ENCODE assay signal across 8 cellular contexts in genomic region chr2:102619414-102620319, GRCh38. TPM values are rescaled to one million over a fixed set of nuclear protein-coding genes. Genes with fewer than 3 reads are reported as not detected.
DNase-seq lines count a peak whose midpoint lies in the region; ATAC-seq, FAIRE-seq and TF ChIP-seq lines count a peak whose summit lies in the region.

SLC9A2 (plus strand) TSS chr2:102619553; CDS start chr2:102619849, 296 bp downstream.

- H3K36me3 ChIP-seq in mucosa of descending colon (ENCODE audit: low read depth): no peaks in the 10 kb centered on the region
- H3K36me3 ChIP-seq in upper lobe of left lung: no peaks in the 10 kb centered on the region

- no peak for TF ChIP-seq EP300 in upper lobe of left lung (IDR thresholded peaks at IDR 0.05)

- DNase-seq in activated CD4-positive, CD25-positive, alpha-beta regulatory T cell treated with anti-CD3 and anti-CD28 coated beads, Interleukin-2, amount 50 U/mL, for 72 hours: no peak
- DNase-seq in SK-N-DZ (ENCODE audit: low spot score): peak; percentile 11
- DNase-seq in effector memory CD8-positive, alpha-beta T cell: no peak
- peak; percentile 55 to 81 (median 71) for DNase-seq in mucosa of descending colon
- peak; percentile 27 to 90 for DNase-seq in upper lobe of left lung
- DNase-seq in H54 (ENCODE audit: insufficient read length, low spot score): no peak
- no peak for DNase-seq in hepatic stellate cell (ENCODE audit: low spot score)

- H3K9me3 ChIP-seq in mucosa of descending colon (no peaks in the 10 kb centered on the region), upper lobe of left lung (no peaks in the 10 kb centered on the region)

- peaks cover 17% of the 10 kb centered on the region for H3K4me1 ChIP-seq in mucosa of descending colon (ENCODE audit: low read depth)
- H3K4me1 ChIP-seq in upper lobe of left lung: peaks cover 16 to 22% (median 18%) of the 10 kb centered on the region in 4 donors

- peaks cover 0 to 27% (median 8%) of the 10 kb centered on the region in 4 donors for H3K27me3 ChIP-seq in upper lobe of left lung

- H3K27ac Mint-ChIP-seq in effector memory CD8-positive, alpha-beta T cell: no peak within 1 kb of the TSS

- no peak for FAIRE-seq in H54 (lab: Jason Lieb, UNC)

- H3K4me3 Mint-ChIP-seq in effector memory CD8-positive, alpha-beta T cell: peak within 1 kb of the TSS; percentile 61 to 76

- TF ChIP-seq CTCF in mucosa of descending colon (IDR thresholded peaks at IDR 0.05) (no peak), upper lobe of left lung (IDR thresholded peaks at IDR 0.05) (no peak)

- TF ChIP-seq POLR2A in upper lobe of left lung (IDR thresholded peaks at IDR 0.05) (no peak), H54 (IDR thresholded peaks at IDR 0.05; ENCODE audit: low read depth, low read length) (no peak)

- intact Hi-C loops in mucosa of descending colon (cut with DNase I, micrococcal nuclease): no loop called here

- no peaks in the 10 kb centered on the region for H3K36me3 Mint-ChIP-seq in effector memory CD8-positive, alpha-beta T cell (ENCODE audit: insufficient read depth)

- H3K4me1 Mint-ChIP-seq in effector memory CD8-positive, alpha-beta T cell (ENCODE audit: low read depth in 2 of 2): peaks cover 8 to 11% of the 10 kb centered on the region in 2 donors

- H3K27me3 Mint-ChIP-seq in effector memory CD8-positive, alpha-beta T cell: peaks cover 73% of the 10 kb centered on the region in 2 donors

- H3K4me3 ChIP-seq in mucosa of descending colon (peak within 1 kb of the TSS; percentile 64), upper lobe of left lung (peak within 1 kb of the TSS; percentile 40 to 60 (median 54))

- WGBS in upper lobe of left lung, 2 donors: 13 to 17% methylated on average over 4 to 16 of the region's 85 CpGs

- no peaks in the 10 kb centered on the region for H3K9me3 Mint-ChIP-seq in effector memory CD8-positive, alpha-beta T cell

- H3K27ac ChIP-seq in upper lobe of left lung: no peak within 1 kb of the TSS

- ATAC-seq in activated CD4-positive, CD25-positive, alpha-beta regulatory T cell treated with anti-CD3 and anti-CD28 coated beads, Interleukin-2, amount 50 U/mL, for 24 hours: peak; percentile 22 to 42
- ATAC-seq in effector memory CD8-positive, alpha-beta T cell (replicated peaks): peak; percentile 20
- ATAC-seq in mucosa of descending colon (peak; percentile 74), upper lobe of left lung (ENCODE audit: low FRiP score in 2 of 2) (peak; percentile 38 to 73)

RNA-seq across cellular contexts. Expression of gene SLC9A2, which starts in this region (rescaled TPM):
- polyA plus RNA-seq in SK-N-DZ (2014; cell fraction: cytosol; rRNA removed): not detected in 2 replicates
- polyA plus RNA-seq in SK-N-DZ (2014; cell fraction: nucleus; rRNA removed): 0.04 TPM in 1 of 2 replicates, not detected in the other
- 10 to 100 TPM; 32.2 to 92.9 (median 67.1) TPM for total RNA-seq in mucosa of descending colon
- total RNA-seq in upper lobe of left lung: 1 to 10 TPM in 1 of 6 donors, under 1 TPM in 3, not detected in 2; 0.30 to 1.1 (median 0.38) TPM

Comparison
In these comparisons a context has a peak if more than half of its experiments do, and no peak if none do; other contexts are left out.
1. RNA of gene SLC9A2 (total RNA-seq): 32.2 to 92.9 TPM in mucosa of descending colon; 0.30 to 1.1 TPM in upper lobe of left lung; every median in the first group is over 10 times any median in the second.
2. ATAC-seq: peak in every context shown above with its lines; median percentile 74 in mucosa of descending colon; 56 in upper lobe of left lung; 32 in activated CD4-positive, CD25-positive, alpha-beta regulatory T cell treated with anti-CD3 and anti-CD28 coated beads, Interleukin-2, amount 50 U/mL, for 24 hours; 20 in effector memory CD8-positive, alpha-beta T cell.
3. DNase-seq: peak in SK-N-DZ (single experiment), mucosa of descending colon (3 of 3) and upper lobe of left lung (2 of 2); none in activated CD4-positive, CD25-positive, alpha-beta regulatory T cell treated with anti-CD3 and anti-CD28 coated beads, Interleukin-2, amount 50 U/mL, for 72 hours (single experiment), effector memory CD8-positive, alpha-beta T cell (0 of 3), H54 (single experiment) and hepatic stellate cell (single experiment).